17 cellular contexts compared by ENCODE assay signal in genomic region chr19:5539431-5539833, GRCh38. TPM values are rescaled to one million over a fixed set of nuclear protein-coding genes. Genes with fewer than 3 reads are reported as not detected.
DNase-seq lines count a peak whose midpoint lies in the region; ATAC-seq and TF ChIP-seq lines count a peak whose summit lies in the region.
"Had no signal": no experiment of that assay in that cellular context is flagged by ENCODE, and none has a peak within 500 bp of the region (broad histone marks: within the 10 kb centered on the region; RNA-seq: fewer than 3 reads in every experiment).

No MANE protein-coding gene starts in this region.

- DNase-seq in NCI-H748 (lab: John Stamatoyannopoulos, UW; ENCODE audit: unreplicated experiment) (peak; percentile 37), NCI-H748 treated with DMSO at 0.1 percent for 48 hours (lab: John Stamatoyannopoulos, UW) (no peak), adrenal gland (peak in 5 of 7 donors; percentile 21 to 48 (median 44)), hypothalamus (lab: John Stamatoyannopoulos, UW) (peak in 29 of 51 donors; percentile 3 to 53 (median 25)), putamen (ENCODE audit: low spot score) (peak; percentile 7), activated gamma-delta T cell treated with Interleukin-2 at 50 U/mL for 16 hours (no peak), kidney tubule cell (ENCODE audit: low spot score) (no peak)
- DNase-seq: ACHN; activated CD4-positive, alpha-beta T cell treated with anti-CD3 and anti-CD28 coated beads for 1 hour; activated naive CD8-positive, alpha-beta T cell treated with anti-CD3 and anti-CD28 coated beads, Interleukin-2, amount 50 U/mL, for 24 hours; activated T-cell treated with anti-CD3 and anti-CD28 coated beads for 4 hours; esophagus squamous epithelium; mesenchymal stem cell; NCI-H1105; transverse colon had no signal

- no peak for ATAC-seq in HG03135 (IDR thresholded peaks at IDR 0.05; ENCODE audit: unreplicated experiment)
- ATAC-seq: activated naive CD8-positive, alpha-beta T cell treated with anti-CD3 and anti-CD28 coated beads, Interleukin-2, amount 50 U/mL, for 24 hours had no signal

- TF ChIP-seq POLR2A in adrenal gland (IDR thresholded peaks at IDR 0.05): no peak

- no peaks in the 10 kb centered on the region for H3K36me3 ChIP-seq in adrenal gland (replicated peaks in 1 of 2)
- H3K36me3 ChIP-seq: esophagus squamous epithelium, transverse colon had no signal

- 6 to 23% (median 19%) methylated on average over 6 to 11 of the region's 11 CpGs for WGBS in adrenal gland, 4 donors

- no peak overlapping the region for H3K4me3 ChIP-seq in adrenal gland
- H3K4me3 ChIP-seq: coronary artery, esophagus squamous epithelium, transverse colon had no signal

- no peak for TF ChIP-seq CTCF in adrenal gland (IDR thresholded peaks at IDR 0.05)

- no peaks in the 10 kb centered on the region for H3K27me3 ChIP-seq in adrenal gland

- H3K4me1 ChIP-seq in adrenal gland (replicated peaks in 1 of 2): peaks cover 3 to 20% of the 10 kb centered on the region in 2 donors

- intact Hi-C loops in adrenal gland (cut with DNase I): no loop called here

- H3K9me3 ChIP-seq in adrenal gland (replicated peaks in 1 of 3): peaks cover 0 to 8% (median 0%) of the 10 kb centered on the region in 3 donors

- no peak overlapping the region for H3K27ac ChIP-seq in adrenal gland
- H3K27ac ChIP-seq: coronary artery, esophagus squamous epithelium, transverse colon had no signal

RNA-seq across cellular contexts. Expression of gene TINCR, which starts 28.3 kb away (rescaled TPM):
- 1 to 10 TPM in 2 of 8 donors, under 1 TPM in 3, not detected in 3; 0.22 to 3.0 (median 0.28) TPM for total RNA-seq in adrenal gland
- 1 to 10 TPM in 1 of 3 donors, under 1 TPM in 2; 0.77 to 1.6 (median 0.99) TPM for polyA plus RNA-seq in adrenal gland

Comparison
In these comparisons a context has a peak if more than half of its experiments do, and no peak if none do; other contexts are left out.
1. DNase-seq: peak in NCI-H748 (single experiment), adrenal gland (5 of 7), hypothalamus (29 of 51) and putamen (single experiment); none in NCI-H748 treated with DMSO at 0.1 percent for 48 hours (single experiment), activated gamma-delta T cell treated with Interleukin-2 at 50 U/mL for 16 hours (single experiment) and kidney tubule cell (single experiment).